In genomic region chr11:1102221-1102971, GRCh38 we compare ENCODE assay signal across 25 cellular contexts. TPM values are rescaled to one million over a fixed set of nuclear protein-coding genes. Genes with fewer than 3 reads are reported as not detected.
"Had no signal": no experiment of that assay in that cellular context is flagged by ENCODE, and none has a peak within 500 bp of the region (broad histone marks: within the 10 kb centered on the region; RNA-seq: fewer than 3 reads in every experiment).

No MANE protein-coding gene starts in this region.

- H3K27ac Mint-ChIP-seq: natural killer cell, progenitor cell of endocrine pancreas had no signal

- H3K9me3 ChIP-seq: heart left ventricle, left lung, ovary, stomach, thoracic aorta, transverse colon had no signal

- H3K9me3 Mint-ChIP-seq: central memory CD8-positive, alpha-beta T cell; natural killer cell; neural crest cell had no signal

- H3K27ac ChIP-seq: heart left ventricle, left lung, ovary, stomach, thoracic aorta, transverse colon had no signal

- DNase-seq: effector memory CD4-positive, alpha-beta T cell; hippocampal formation; mammary epithelial cell; natural killer cell; nucleus accumbens; ovary; stimulated activated CD4-positive, alpha-beta T cell treated with anti-CD3 and anti-CD28 coated beads, Interleukin-2, amount 100 ng/mL, for 24 hours; stimulated activated naive CD4-positive, alpha-beta T cell; stomach; substantia nigra; transverse colon had no signal

- H3K36me3 ChIP-seq: heart left ventricle, left lung, ovary, stomach, thoracic aorta, transverse colon had no signal

- ATAC-seq: esophagus mucosa, heart left ventricle, left lung, natural killer cell, sciatic nerve had no signal

- H3K36me3 Mint-ChIP-seq: natural killer cell had no signal

- H3K4me1 ChIP-seq: heart left ventricle, left lung, stomach, transverse colon had no signal

- H3K4me3 ChIP-seq: heart left ventricle, left lung, ovary, stomach, thoracic aorta, transverse colon had no signal

- H3K27me3 Mint-ChIP-seq: central memory CD8-positive, alpha-beta T cell; progenitor cell of endocrine pancreas had no signal

- H3K4me1 Mint-ChIP-seq: central memory CD8-positive, alpha-beta T cell; natural killer cell; neural crest cell had no signal

- H3K27me3 ChIP-seq: ovary, transverse colon had no signal

- H3K4me3 Mint-ChIP-seq: central memory CD8-positive, alpha-beta T cell; natural killer cell; neural crest cell had no signal

RNA-seq across cellular contexts. Expression of gene MUC2, which starts 27.7 kb away (rescaled TPM):
- total RNA-seq: fibroblast of lung, frontal cortex, glomerular endothelial cell, left lung, mammary epithelial cell, mononuclear cell, natural killer cell, neural crest cell, progenitor cell of endocrine pancreas, sciatic nerve, skeletal muscle tissue, thoracic aorta had no signal
- polyA plus RNA-seq: fibroblast of lung, mammary epithelial cell, stomach had no signal

RNA-seq across cellular contexts. Expression of gene MUC5AC, which starts 55.4 kb away (rescaled TPM):
- total RNA-seq: esophagus mucosa, fibroblast of lung, frontal cortex, glomerular endothelial cell, heart left ventricle, mammary epithelial cell, mesenteric fat pad, natural killer cell, neural crest cell, progenitor cell of endocrine pancreas, transverse colon had no signal
- polyA plus RNA-seq: fibroblast of lung, heart left ventricle, ovary had no signal
